19 cellular contexts compared by ENCODE assay signal in genomic region chr5:66361070-66361469, GRCh38.
DNase-seq lines count a peak whose midpoint lies in the region; ATAC-seq and TF ChIP-seq lines count a peak whose summit lies in the region.
"Had no signal": no experiment of that assay in that cellular context is flagged by ENCODE, and none has a peak within 500 bp of the region (broad histone marks: within the 10 kb centered on the region; RNA-seq: fewer than 3 reads in every experiment).

No MANE protein-coding gene starts in this region.

- H4K8ac ChIP-seq in mesenchymal stem cell (ENCODE audit: low read length): no peak overlapping the region

- no peaks in the 10 kb centered on the region for H3K27me3 ChIP-seq in left ventricle myocardium inferior (ENCODE audit: low read depth)
- peaks cover 0 to 7% of the 10 kb centered on the region in 2 experiments for H3K27me3 ChIP-seq in mesenchymal stem cell (ENCODE audit: control insufficient read depth in 1 of 2, insufficient read depth in 1 of 2, low read length in 2 of 2)

- H3K27ac ChIP-seq in left ventricle myocardium inferior (replicated peaks) (peak overlapping the region; percentile 90), mesenchymal stem cell (ENCODE audit: low read length, poor library complexity, severe bottlenecking) (no peak overlapping the region)
- H3K27ac ChIP-seq: PC-9 had no signal

- H3K4me1 ChIP-seq in left ventricle myocardium inferior (peaks cover 75% of the 10 kb centered on the region), mesenchymal stem cell (ENCODE audit: control insufficient read depth, insufficient read depth, low read depth, low read length) (no peaks in the 10 kb centered on the region)

- no peak overlapping the region for H4K91ac ChIP-seq in mesenchymal stem cell (ENCODE audit: low read length)

- H3K4ac ChIP-seq in mesenchymal stem cell (ENCODE audit: low read depth in 1 of 2, low read length in 2 of 2): no peak overlapping the region

- H3K9me3 ChIP-seq in left ventricle myocardium inferior (replicated peaks) (no peaks in the 10 kb centered on the region), mesenchymal stem cell (ENCODE audit: control insufficient read depth, low read length) (no peaks in the 10 kb centered on the region)

- ATAC-seq in GM21367 (IDR thresholded peaks at IDR 0.05; ENCODE audit: unreplicated experiment): no peak

- no peak overlapping the region for H2BK120ac ChIP-seq in mesenchymal stem cell (ENCODE audit: low read depth, low read length)

- H2BK15ac ChIP-seq in mesenchymal stem cell (ENCODE audit: low read depth, poor library complexity, severe bottlenecking): no peak overlapping the region

- intact Hi-C loops in left ventricle myocardium inferior (cut with micrococcal nuclease): no loop called here
- intact Hi-C loops in cardiac septum (cut with DNase I): no loop called here

- WGBS in mesenchymal stem cell: 70% methylated on average over 3 of the region's 3 CpGs

- no peak overlapping the region for H2AFZ ChIP-seq in mesenchymal stem cell (ENCODE audit: low read depth, low read length)
- H2AFZ ChIP-seq: PC-9 had no signal

- no peak overlapping the region for H3K14ac ChIP-seq in mesenchymal stem cell (ENCODE audit: low read length in 2 of 2)

- H3K4me2 ChIP-seq in mesenchymal stem cell (ENCODE audit: low read length, poor library complexity, severe bottlenecking): no peak overlapping the region
- H3K4me2 ChIP-seq: PC-9 had no signal

- H3K79me1 ChIP-seq in mesenchymal stem cell (replicated peaks; ENCODE audit: low read length, poor library complexity, severe bottlenecking): no peaks in the 10 kb centered on the region

- no peak overlapping the region for H3K23ac ChIP-seq in mesenchymal stem cell (ENCODE audit: low read length in 2 of 2)

- no peak overlapping the region for H2BK5ac ChIP-seq in mesenchymal stem cell (ENCODE audit: low read depth, low read length, poor library complexity, severe bottlenecking)

- no peak overlapping the region for H3K18ac ChIP-seq in mesenchymal stem cell (ENCODE audit: low read depth in 1 of 2, low read length in 2 of 2)

- H3K4me3 ChIP-seq in left ventricle myocardium inferior (no peak overlapping the region), fibroblast of mammary gland (ENCODE audit: control insufficient read depth, low read depth, low read length) (no peak overlapping the region), mesenchymal stem cell (ENCODE audit: insufficient read depth in 1 of 2, low read depth in 1 of 2, low read length in 2 of 2) (no peak overlapping the region)
- H3K4me3 ChIP-seq: PC-9 had no signal

- no peak for DNase-seq in left ventricle myocardium inferior
- no peak for DNase-seq in cardiac septum (ENCODE audit: low spot score)
- peak; percentile 35 for DNase-seq in NOMO-1 treated with dmso at 0.1 percent for 144 hours (lab: John Stamatoyannopoulos, UW; ENCODE audit: unreplicated experiment)
- DNase-seq in fibroblast of mammary gland (ENCODE audit: low read depth): peak; percentile 12
- DNase-seq in HCEC 1CT: no peak
- DNase-seq in glomerular visceral epithelial cell (ENCODE audit: extremely low spot score): no peak
- DNase-seq in mesenchymal stem cell: no peak
- DNase-seq: Calu3; CD4-positive, alpha-beta memory T cell; EL; NCI-H1048; NCI-H1436 treated with DMSO at 0.1 percent for 48 hours; NCI-H2029 treated with DMSO at 0.1 percent for 48 hours; NCI-H2171 treated with DMSO at 0.1 percent for 48 hours; NCI-H446; NCI-H69; PC-9; SW 1271 had no signal

- H2AK5ac ChIP-seq in mesenchymal stem cell (ENCODE audit: low read length, severe bottlenecking): no peak overlapping the region

- H3K36me3 ChIP-seq in left ventricle myocardium inferior: no peaks in the 10 kb centered on the region
- no peaks in the 10 kb centered on the region for H3K36me3 ChIP-seq in mesenchymal stem cell (ENCODE audit: control insufficient read depth in 1 of 2, insufficient read depth in 2 of 2, low read depth in 1 of 2, low read length in 2 of 2)

- TF ChIP-seq CTCF in left ventricle myocardium inferior (IDR thresholded peaks at IDR 0.05; ENCODE audit: borderline replicate concordance): no peak
- no peak for TF ChIP-seq CTCF in fibroblast of mammary gland (conservative IDR thresholded peaks at IDR 0.05; ENCODE audit: control insufficient read depth, insufficient read depth, low read depth, low read length)

- no peak overlapping the region for H3K9ac ChIP-seq in mesenchymal stem cell (ENCODE audit: low read length)

- H2BK12ac ChIP-seq in mesenchymal stem cell (ENCODE audit: low read length in 2 of 2): no peak overlapping the region

Comparison
In these comparisons a context has a peak if more than half of its experiments do, and no peak if none do; other contexts are left out.
1. DNase-seq: peak in NOMO-1 treated with dmso at 0.1 percent for 144 hours (single experiment) and fibroblast of mammary gland (single experiment); none in left ventricle myocardium inferior (single experiment), cardiac septum (single experiment), HCEC 1CT (single experiment), glomerular visceral epithelial cell (single experiment) and mesenchymal stem cell (single experiment).